In the genomic region with DNA sequence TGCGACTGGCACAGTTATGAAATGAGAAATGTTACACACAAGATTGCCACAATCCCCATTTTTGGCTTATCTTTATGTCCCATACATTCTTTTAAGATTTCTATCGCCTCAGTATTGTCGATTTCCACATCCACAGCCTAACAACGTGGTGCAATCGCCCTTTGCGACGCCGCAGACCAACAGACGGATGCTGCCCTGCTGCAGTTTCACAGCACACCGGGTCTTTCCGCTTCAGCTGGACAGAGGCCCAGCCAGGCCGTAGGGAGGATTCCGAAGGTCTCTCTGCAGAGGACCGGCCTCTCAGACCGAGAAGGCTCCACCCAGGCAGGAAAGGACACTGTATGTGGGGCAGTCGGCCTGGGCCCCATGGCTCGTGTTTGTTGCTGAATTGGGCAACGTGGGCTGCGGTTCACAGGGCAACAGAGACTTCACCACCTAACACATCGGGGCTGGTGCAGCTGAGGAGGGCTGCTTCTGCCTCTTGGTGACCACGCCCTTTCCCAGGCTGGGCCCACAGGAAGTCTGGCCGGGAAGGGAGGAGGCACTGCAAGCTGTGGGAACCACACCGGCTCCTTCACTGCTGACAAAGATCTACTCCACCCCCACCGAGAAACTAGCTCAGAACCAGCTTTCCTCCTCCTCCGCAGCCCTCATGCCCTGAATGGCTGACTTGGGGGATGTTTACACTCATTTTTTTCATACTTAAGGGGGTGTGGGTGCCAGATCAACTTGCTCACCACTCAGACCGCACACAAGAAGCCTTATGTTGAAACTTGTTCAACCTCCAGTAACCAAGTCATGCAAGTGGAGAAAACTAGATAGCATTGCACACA, we compare ENCODE assay signal across 8 cellular contexts. TPM values are rescaled to one million over a fixed set of nuclear protein-coding genes. Genes with fewer than 3 reads are reported as not detected.
DNase-seq lines count a peak whose midpoint lies in the region; ATAC-seq and TF ChIP-seq lines count a peak whose summit lies in the region.

No MANE protein-coding gene starts in this region.

- 9 to 15% methylated on average over 26 of the region's 26 CpGs for WGBS in heart right ventricle, 2 donors

- no peaks in the 10 kb centered on the region for H3K27me3 ChIP-seq in heart right ventricle
- no peaks in the 10 kb centered on the region for H3K27me3 ChIP-seq in upper lobe of right lung

- peak; percentile 84 for ATAC-seq in GM21381 (IDR thresholded peaks at IDR 0.05; ENCODE audit: unreplicated experiment)
- ATAC-seq in heart right ventricle, result peak; percentile 97 to 99 (median 98)
- peak; percentile 98 for ATAC-seq in upper lobe of right lung

- H3K27ac Mint-ChIP-seq in progenitor cell of endocrine pancreas, result peak overlapping the region; percentile 47

- TF ChIP-seq CTCF in heart right ventricle (IDR thresholded peaks at IDR 0.05) (peak in 3 of 9 donors; percentile 23 to 37 (median 28)), progenitor cell of endocrine pancreas (IDR thresholded peaks at IDR 0.05; ENCODE audit: unreplicated experiment) (no peak), upper lobe of right lung (IDR thresholded peaks at IDR 0.05) (no peak)

- peaks cover 0 to 69% (median 37%) of the 10 kb centered on the region in 9 donors for H3K4me1 ChIP-seq in heart right ventricle
- H3K4me1 ChIP-seq in upper lobe of right lung, result peaks cover 40% of the 10 kb centered on the region

- peaks cover 7% of the 10 kb centered on the region for H3K27me3 Mint-ChIP-seq in progenitor cell of endocrine pancreas

- H3K36me3 Mint-ChIP-seq in progenitor cell of endocrine pancreas (ENCODE audit: insufficient read depth), result no peaks in the 10 kb centered on the region

- peak overlapping the region; percentile 47 for H3K4me3 Mint-ChIP-seq in progenitor cell of endocrine pancreas (ENCODE audit: low read depth)

- in situ Hi-C loops in Caki2 (cut with HindIII; ENCODE audit: low pct_unique_long_range_greater_than_20kb, low sequenced_read_pairs), result no loop called here

- peaks cover 10% of the 10 kb centered on the region for H3K4me1 Mint-ChIP-seq in progenitor cell of endocrine pancreas (ENCODE audit: low read depth)

- H3K27ac ChIP-seq in heart right ventricle, result peak overlapping the region; percentile 65 to 93 (median 82)
- H3K27ac ChIP-seq in upper lobe of right lung, result peak overlapping the region; percentile 84

- H3K36me3 ChIP-seq in heart right ventricle (no peaks in the 10 kb centered on the region), upper lobe of right lung (no peaks in the 10 kb centered on the region)

- H3K9me3 ChIP-seq in heart right ventricle, result no peaks in the 10 kb centered on the region
- no peaks in the 10 kb centered on the region for H3K9me3 ChIP-seq in upper lobe of right lung

- H3K4me3 ChIP-seq in heart right ventricle (peak overlapping the region; percentile 4 to 56 (median 40)), upper lobe of right lung (peak overlapping the region; percentile 45)

- H3K9me3 Mint-ChIP-seq in progenitor cell of endocrine pancreas (ENCODE audit: low read depth), result no peaks in the 10 kb centered on the region

- peak; percentile 100 for DNase-seq in Caki2 (ENCODE audit: low read depth)
- DNase-seq in HS-5 (ENCODE audit: low read depth), result peak; percentile 88
- peak; percentile 96 for DNase-seq in SKM-1 treated with dmso at 0.1 percent for 144 hours (lab: John Stamatoyannopoulos, UW; ENCODE audit: unreplicated experiment)
- peak; percentile 55 for DNase-seq in activated naive CD8-positive, alpha-beta T cell treated with anti-CD3 and anti-CD28 coated beads, Interleukin-2, amount 50 U/mL, for 16 hours (ENCODE audit: low read depth, low spot score)
- DNase-seq in heart right ventricle, result peak; percentile 89 to 92
- peak; percentile 14 for DNase-seq in progenitor cell of endocrine pancreas (ENCODE audit: low spot score, unreplicated experiment)
- peak; percentile 96 for DNase-seq in upper lobe of right lung

- intact Hi-C loops in heart right ventricle (cut with DNase I) (loop anchor here in 8 of 10 donors (2.0 to 10.0 kb wide), 12 partner anchors 37 to 322 kb away; partner anchors contain the start of genes RAP1B (in 5 of the 8) and NUP107 (in 2 of the 8)), upper lobe of right lung (cut with DNase I) (no loop called here)

RNA-seq across cellular contexts. Expression of gene MDM1, which starts 32.9 kb away (rescaled TPM):
- 13.8 and 18.6 TPM in 2 replicates for total RNA-seq in Caki2 (2014; rRNA removed; shearing (Covaris generic); ENCODE audit: low replicate concordance)
- total RNA-seq in heart right ventricle (1 to 10 TPM; 3.3 to 8.5 (median 6.2) TPM), progenitor cell of endocrine pancreas (21.5 and 24.6 TPM in 2 replicates), upper lobe of right lung (10.5 TPM)
- 10 to 100 TPM in 1 of 2 donors, 1 to 10 TPM in 1; 4.3 to 11.8 TPM for polyA plus RNA-seq in heart right ventricle

Comparison
In these comparisons a context has a peak if more than half of its experiments do, and no peak if none do; other contexts are left out.
1. Peak in every context shown above with its lines: DNase-seq, ATAC-seq, H3K4me3 ChIP-seq and H3K27ac ChIP-seq.
2. DNase-seq: peak in every context shown above with its lines; median percentile 100 in Caki2; 96 in SKM-1 treated with dmso at 0.1 percent for 144 hours; 96 in upper lobe of right lung; 90 in heart right ventricle; 88 in HS-5; 55 in activated naive CD8-positive, alpha-beta T cell treated with anti-CD3 and anti-CD28 coated beads, Interleukin-2, amount 50 U/mL, for 16 hours; 14 in progenitor cell of endocrine pancreas.